In genomic region chr2:183389546-183390080, GRCh38 we compare ENCODE assay signal across 16 cellular contexts.
A peak's percentile ranks its signal among the peaks of the same experiment; 100 is the strongest.
DNase-seq lines count a peak whose midpoint lies in the region; ATAC-seq and TF ChIP-seq lines count a peak whose summit lies in the region.
"Had no signal": no experiment of that assay in that cellular context is flagged by ENCODE, and none has a peak within 500 bp of the region (broad histone marks: within the 10 kb centered on the region; RNA-seq: fewer than 3 reads in every experiment).

No MANE protein-coding gene starts in this region.

- H3K4me1 ChIP-seq in spleen (no peaks in the 10 kb centered on the region), suprapubic skin (no peaks in the 10 kb centered on the region)

- 76 to 100% (median 78%) methylated on average over 2 of the region's 2 CpGs for WGBS in spleen, 5 donors
- no CpG with 5 or more reads among the region's 2 CpGs for WGBS in suprapubic skin

- H3K27ac ChIP-seq in spleen (no peak overlapping the region), suprapubic skin (no peak overlapping the region)
- H3K27ac ChIP-seq: BLaER1 treated with 17β-estradiol and CSF1 and Interleukin-3, amounts not matched to agents 10 nM and 100 nM had no signal

- no peaks in the 10 kb centered on the region for H3K4me1 Mint-ChIP-seq in stimulated activated naive CD8-positive, alpha-beta T cell treated with anti-CD3 and anti-CD28 coated beads, Interleukin-15, amount 100 ng/mL, for 72 hours
- H3K4me1 Mint-ChIP-seq in chondrocyte (ENCODE audit: low read depth) = no peaks in the 10 kb centered on the region
- H3K4me1 Mint-ChIP-seq: CD4-positive, CD25-positive, alpha-beta regulatory T cell; GM23338 had no signal

- H3K36me3 Mint-ChIP-seq in chondrocyte (ENCODE audit: low read depth) = peaks cover 2% of the 10 kb centered on the region
- H3K36me3 Mint-ChIP-seq: CD4-positive, CD25-positive, alpha-beta regulatory T cell had no signal

- no peak for DNase-seq in stimulated activated naive CD8-positive, alpha-beta T cell treated with anti-CD3 and anti-CD28 coated beads, Interleukin-15, amount 100 ng/mL, for 72 hours
- DNase-seq in stimulated activated naive CD8-positive, alpha-beta T cell treated with anti-CD3 and anti-CD28 coated beads, Interleukin-15, Interleukin-2, amounts not matched to agents 100 U/mL and 50 U/mL, for 24 hours = no peak
- DNase-seq in chondrocyte (ENCODE audit: low spot score) (peak; percentile 39), spleen (peak; percentile 68), DMS79 (lab: John Stamatoyannopoulos, UW) (no peak), suprapubic skin (ENCODE audit: low spot score in 2 of 2) (no peak)
- DNase-seq: 8988T; AML-193; CD4-positive, CD25-positive, alpha-beta regulatory T cell; DMS79 treated with DMSO at 0.1 percent for 48 hours; EL; H7; IMR-90 had no signal

- TF ChIP-seq EP300 in suprapubic skin (IDR thresholded peaks at IDR 0.05) = no peak

- no peaks in the 10 kb centered on the region for H3K27me3 Mint-ChIP-seq in stimulated activated naive CD8-positive, alpha-beta T cell treated with anti-CD3 and anti-CD28 coated beads, Interleukin-15, amount 100 ng/mL, for 72 hours
- no peaks in the 10 kb centered on the region for H3K27me3 Mint-ChIP-seq in chondrocyte (ENCODE audit: low read depth)
- H3K27me3 Mint-ChIP-seq: CD4-positive, CD25-positive, alpha-beta regulatory T cell had no signal

- ATAC-seq in stimulated activated naive CD8-positive, alpha-beta T cell treated with anti-CD3 and anti-CD28 coated beads, Interleukin-15, amount 100 ng/mL, for 72 hours = peak; percentile 9
- no peak for ATAC-seq in stimulated activated naive CD8-positive, alpha-beta T cell treated with anti-CD3 and anti-CD28 coated beads, Interleukin-15, Interleukin-2, amounts not matched to agents 100 U/mL and 50 U/mL, for 24 hours
- no peak for ATAC-seq in HG03135 (IDR thresholded peaks at IDR 0.05; ENCODE audit: unreplicated experiment)
- ATAC-seq: GM23338 had no signal

- H3K4me3 ChIP-seq in spleen = no peak overlapping the region
- no peak overlapping the region for H3K4me3 ChIP-seq in suprapubic skin
- H3K4me3 ChIP-seq: BLaER1 treated with 17β-estradiol and CSF1 and Interleukin-3, amounts not matched to agents 10 nM and 100 nM; GM23338 had no signal

- H3K4me3 Mint-ChIP-seq in stimulated activated naive CD8-positive, alpha-beta T cell treated with anti-CD3 and anti-CD28 coated beads, Interleukin-15, amount 100 ng/mL, for 72 hours = no peak overlapping the region
- H3K4me3 Mint-ChIP-seq in chondrocyte (ENCODE audit: unreplicated experiment) = no peak overlapping the region
- H3K4me3 Mint-ChIP-seq: GM23338 had no signal

- H3K27ac Mint-ChIP-seq in stimulated activated naive CD8-positive, alpha-beta T cell treated with anti-CD3 and anti-CD28 coated beads, Interleukin-15, amount 100 ng/mL, for 72 hours = no peak overlapping the region
- no peak overlapping the region for H3K27ac Mint-ChIP-seq in chondrocyte (ENCODE audit: unreplicated experiment)
- H3K27ac Mint-ChIP-seq: CD4-positive, CD25-positive, alpha-beta regulatory T cell; GM23338 had no signal

- intact Hi-C loops in spleen (cut with DNase I; ENCODE audit: low total_unique reads) = no loop called here

- H3K27me3 ChIP-seq in spleen (replicated peaks in 1 of 7) (no peaks in the 10 kb centered on the region), suprapubic skin (no peaks in the 10 kb centered on the region)
- H3K27me3 ChIP-seq: BLaER1 treated with 17β-estradiol and CSF1 and Interleukin-3, amounts not matched to agents 10 nM and 100 nM had no signal

- H3K36me3 ChIP-seq in spleen = no peaks in the 10 kb centered on the region
- no peaks in the 10 kb centered on the region for H3K36me3 ChIP-seq in suprapubic skin
- H3K36me3 ChIP-seq: BLaER1 treated with 17β-estradiol and CSF1 and Interleukin-3, amounts not matched to agents 10 nM and 100 nM had no signal

- no peak for TF ChIP-seq POLR2A in spleen (IDR thresholded peaks at IDR 0.05)
- no peak for TF ChIP-seq POLR2A in suprapubic skin (IDR thresholded peaks at IDR 0.05)

- peaks cover 38 to 44% of the 10 kb centered on the region in 2 donors for H3K9me3 Mint-ChIP-seq in stimulated activated naive CD8-positive, alpha-beta T cell treated with anti-CD3 and anti-CD28 coated beads, Interleukin-15, amount 100 ng/mL, for 72 hours
- H3K9me3 Mint-ChIP-seq in chondrocyte (ENCODE audit: low read depth) = peaks cover 28% of the 10 kb centered on the region

- TF ChIP-seq CTCF in chondrocyte (IDR thresholded peaks at IDR 0.05) (no peak), spleen (IDR thresholded peaks at IDR 0.05 in 8 of 11, conservative IDR thresholded peaks at IDR 0.05 in 3 of 11) (no peak), suprapubic skin (IDR thresholded peaks at IDR 0.05) (no peak)

- H3K9me3 ChIP-seq in spleen (peaks cover 0 to 62% (median 39%) of the 10 kb centered on the region in 8 donors), suprapubic skin (peaks cover 5% of the 10 kb centered on the region)

Comparison
In these comparisons a context has a peak if more than half of its experiments do, and no peak if none do; other contexts are left out.
1. DNase-seq: peak in chondrocyte (single experiment) and spleen (single experiment); none in stimulated activated naive CD8-positive, alpha-beta T cell treated with anti-CD3 and anti-CD28 coated beads, Interleukin-15, amount 100 ng/mL, for 72 hours (0 of 2), stimulated activated naive CD8-positive, alpha-beta T cell treated with anti-CD3 and anti-CD28 coated beads, Interleukin-15, Interleukin-2, amounts not matched to agents 100 U/mL and 50 U/mL, for 24 hours (single experiment), DMS79 (single experiment) and suprapubic skin (0 of 2).